In the genomic region with DNA sequence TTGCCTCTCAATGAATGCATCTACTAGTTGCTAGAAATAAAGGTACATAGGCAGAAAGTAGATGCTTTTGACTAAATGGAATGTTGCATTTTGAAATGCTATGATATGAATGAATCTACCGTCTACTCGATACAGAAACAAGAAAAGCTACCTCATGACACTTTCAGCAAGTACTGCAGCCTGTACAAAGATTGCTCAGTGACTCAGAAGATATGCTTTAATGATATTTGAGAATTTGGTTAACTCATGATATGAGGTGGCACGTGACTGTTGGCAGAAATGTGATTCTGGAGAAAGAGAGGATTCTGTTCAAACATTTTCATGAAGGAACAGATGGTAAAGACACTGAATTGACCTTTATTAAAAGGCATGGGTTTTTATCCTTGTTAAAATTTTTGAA, we compare ENCODE assay signal across 22 cellular contexts.
DNase-seq lines count a peak whose midpoint lies in the region; ATAC-seq and TF ChIP-seq lines count a peak whose summit lies in the region.
"Had no signal": no experiment of that assay in that cellular context is flagged by ENCODE, and none has a peak within 500 bp of the region (broad histone marks: within the 10 kb centered on the region; RNA-seq: fewer than 3 reads in every experiment).

No MANE protein-coding gene starts in this region.

- H3K4ac ChIP-seq in mesendoderm (ENCODE audit: low read depth, low read length), result no peak overlapping the region

- WGBS in mesendoderm (ENCODE audit: extremely low coverage, insufficient coverage, low lambda C conversion rate), result no CpG with 5 or more reads among the region's 3 CpGs

- H3K79me2 ChIP-seq in mesendoderm (ENCODE audit: control insufficient read depth, insufficient read depth, low read length), result no peaks in the 10 kb centered on the region

- H3K27me3 Mint-ChIP-seq in HFFc6 (ENCODE audit: insufficient read depth), result no peaks in the 10 kb centered on the region
- H3K27me3 Mint-ChIP-seq: CD8-positive, alpha-beta memory T cell; type B pancreatic cell had no signal

- H3K27ac ChIP-seq in brain microvascular endothelial cell (peak overlapping the region; percentile 31), mesendoderm (ENCODE audit: low read depth, low read length) (no peak overlapping the region)
- H3K27ac ChIP-seq: esophagus muscularis mucosa, hepatocyte, right atrium auricular region, SJCRH30 had no signal

- peaks cover 7% of the 10 kb centered on the region for H3K36me3 ChIP-seq in brain microvascular endothelial cell (replicated peaks)
- peaks cover 2% of the 10 kb centered on the region for H3K36me3 ChIP-seq in H7 (replicated peaks; ENCODE audit: control insufficient read depth, insufficient read depth, low read length)
- H3K36me3 ChIP-seq in mesendoderm (ENCODE audit: control insufficient read depth, insufficient read depth, low read length), result no peaks in the 10 kb centered on the region

- H4K5ac ChIP-seq in mesendoderm (ENCODE audit: low read length), result no peak overlapping the region

- no peaks in the 10 kb centered on the region for H3K4me1 ChIP-seq in mesendoderm (ENCODE audit: control insufficient read depth, low read depth, low read length)
- H3K4me1 ChIP-seq: esophagus muscularis mucosa, right atrium auricular region, SJCRH30 had no signal

- no peak overlapping the region for H3K56ac ChIP-seq in mesendoderm (ENCODE audit: low read length)

- no peak overlapping the region for H3K4me2 ChIP-seq in mesendoderm (ENCODE audit: low read length)
- H3K4me2 ChIP-seq: hepatocyte had no signal

- H3K4me3 Mint-ChIP-seq in HFFc6, result no peak overlapping the region
- H3K4me3 Mint-ChIP-seq: CD8-positive, alpha-beta memory T cell; type B pancreatic cell had no signal

- no peak overlapping the region for H2AK5ac ChIP-seq in mesendoderm (ENCODE audit: low read length)

- POLR2A ChIA-PET in AG04449 (lab: Yijun Ruan, JAX), result no interaction called here

- H2BK120ac ChIP-seq in mesendoderm (ENCODE audit: low read depth, low read length), result no peak overlapping the region

- H3K9me3 Mint-ChIP-seq in HFFc6, result no peaks in the 10 kb centered on the region
- H3K9me3 Mint-ChIP-seq: CD8-positive, alpha-beta memory T cell had no signal

- no peak overlapping the region for H3K9ac ChIP-seq in mesendoderm (ENCODE audit: low read length)

- no peak for TF ChIP-seq CTCF in AG04449 (IDR thresholded peaks at IDR 0.05; ENCODE audit: insufficient read depth, low read length, missing control alignments)
- no peak for TF ChIP-seq CTCF in HFFc6 (IDR thresholded peaks at IDR 0.05)
- no peak for TF ChIP-seq CTCF in brain microvascular endothelial cell (IDR thresholded peaks at IDR 0.05; ENCODE audit: low read depth, low read length, missing control alignments)
- TF ChIP-seq CTCF in fibroblast of the aortic adventitia (IDR thresholded peaks at IDR 0.05; ENCODE audit: insufficient read depth, low read length), result no peak

- CTCF ChIA-PET in AG04449 (lab: Yijun Ruan, JAX), result interaction anchor here (0.9 to 1.3 kb wide), 3 partner anchors 8 to 17 kb away, joined by 3 to 4 read pairs (median 3); no protein-coding TSS in a partner anchor

- no peak overlapping the region for H2BK5ac ChIP-seq in mesendoderm (ENCODE audit: low read length)

- H3K36me3 Mint-ChIP-seq in HFFc6 (ENCODE audit: low read depth), result peaks cover 21% of the 10 kb centered on the region

- ATAC-seq in HG03108 (IDR thresholded peaks at IDR 0.05; ENCODE audit: unreplicated experiment), result no peak
- ATAC-seq: GM12878; stimulated activated naive CD8-positive, alpha-beta T cell treated with anti-CD3 and anti-CD28 coated beads, Interleukin-15, Interleukin-2, amounts not matched to agents 100 U/mL and 50 U/mL, for 24 hours had no signal

- DNase-seq in AG04449 (ENCODE audit: low read depth, low spot score) (peak; percentile 34), HFFc6 (peak; percentile 23), brain microvascular endothelial cell (peak; percentile 35), fibroblast of the aortic adventitia (ENCODE audit: low read depth) (peak; percentile 23), H7 (no peak), mesendoderm (no peak), germinal center (ENCODE audit: low spot score) (no peak)
- DNase-seq: CD8-positive, alpha-beta memory T cell; GOT3; midbrain; NCI-H1048; NCI-H2081; NCI-H524 treated with DMSO at 0.1 percent for 48 hours; SJCRH30; stimulated activated naive CD8-positive, alpha-beta T cell treated with anti-CD3 and anti-CD28 coated beads, Interleukin-15, Interleukin-2, amounts not matched to agents 100 U/mL and 50 U/mL, for 24 hours; T-helper 9 cell had no signal

- peaks cover 17% of the 10 kb centered on the region for H3K4me1 Mint-ChIP-seq in HFFc6 (ENCODE audit: low read depth)
- H3K4me1 Mint-ChIP-seq: CD8-positive, alpha-beta memory T cell had no signal

- no peaks in the 10 kb centered on the region for H3K79me1 ChIP-seq in mesendoderm (ENCODE audit: low read length)

- no peaks in the 10 kb centered on the region for H3K27me3 ChIP-seq in brain microvascular endothelial cell (replicated peaks)
- H3K27me3 ChIP-seq in H7 (ENCODE audit: control insufficient read depth, insufficient read depth, low read length), result no peaks in the 10 kb centered on the region
- H3K27me3 ChIP-seq in mesendoderm (ENCODE audit: insufficient read depth, low read length, poor library complexity), result no peaks in the 10 kb centered on the region
- H3K27me3 ChIP-seq: esophagus muscularis mucosa, hepatocyte, right atrium auricular region, SJCRH30 had no signal

- no peak overlapping the region for H2BK15ac ChIP-seq in mesendoderm (replicated peaks; ENCODE audit: low read depth)

- peak overlapping the region; percentile 24; the same call in 1 of the 2 replicates for H3K27ac Mint-ChIP-seq in HFFc6
- H3K27ac Mint-ChIP-seq: type B pancreatic cell had no signal

- H4K8ac ChIP-seq in mesendoderm (ENCODE audit: low read depth, low read length), result no peak overlapping the region

- H3K4me3 ChIP-seq in AG04449 (ENCODE audit: low read depth, low read length) (no peak overlapping the region), brain microvascular endothelial cell (ENCODE audit: low read depth, low read length) (no peak overlapping the region), fibroblast of the aortic adventitia (ENCODE audit: low read depth, low read length) (no peak overlapping the region), H7 (ENCODE audit: insufficient read depth, low read depth, low read length) (no peak overlapping the region), mesendoderm (ENCODE audit: low read length) (no peak overlapping the region)
- H3K4me3 ChIP-seq: esophagus muscularis mucosa, GM12878, hepatocyte, right atrium auricular region, SJCRH30 had no signal

- H3K18ac ChIP-seq in mesendoderm (ENCODE audit: low read length), result no peak overlapping the region

- H3K23ac ChIP-seq in mesendoderm (ENCODE audit: low read length), result no peak overlapping the region

- in situ Hi-C loops in brain microvascular endothelial cell (cut with HindIII; ENCODE audit: low pct_ligation_motif_present, low sequenced_read_pairs), result no loop called here

Comparison
In these comparisons a context has a peak if more than half of its experiments do, and no peak if none do; other contexts are left out.
1. DNase-seq: peak in AG04449 (single experiment), HFFc6 (single experiment), brain microvascular endothelial cell (single experiment) and fibroblast of the aortic adventitia (single experiment); none in H7 (single experiment), mesendoderm (single experiment) and germinal center (single experiment).